9 cellular contexts compared by ENCODE assay signal in genomic region chr15:20645956-20646355, GRCh38.
A peak's percentile ranks its signal among the peaks of the same experiment; 100 is the strongest.
DNase-seq lines count a peak whose midpoint lies in the region; ATAC-seq and TF ChIP-seq lines count a peak whose summit lies in the region.
"Had no signal": no experiment of that assay in that cellular context is flagged by ENCODE, and none has a peak within 500 bp of the region (broad histone marks: within the 10 kb centered on the region; RNA-seq: fewer than 3 reads in every experiment).

No MANE protein-coding gene starts in this region.

- H3K4me2 ChIP-seq in osteoblast (ENCODE audit: insufficient read depth, low read length), result no peak overlapping the region

- TF ChIP-seq CTCF in osteoblast (IDR thresholded peaks at IDR 0.05; ENCODE audit: extremely low read depth, low read depth, low read length), result no peak
- no peak for TF ChIP-seq CTCF in type B pancreatic cell (conservative IDR thresholded peaks at IDR 0.05)

- no peaks in the 10 kb centered on the region for H3K36me3 ChIP-seq in osteoblast (ENCODE audit: insufficient read depth, low read length)
- H3K36me3 ChIP-seq: colonic mucosa had no signal

- H3K27ac ChIP-seq in osteoblast (ENCODE audit: low read depth, low read length), result no peak overlapping the region
- H3K27ac ChIP-seq: colonic mucosa had no signal

- no peaks in the 10 kb centered on the region for H3K4me1 Mint-ChIP-seq in activated T-cell treated with anti-CD3 and anti-CD28 coated beads, Interleukin-2, amount 50 U/mL, for 72 hours (ENCODE audit: low read depth)
- no peaks in the 10 kb centered on the region for H3K4me1 Mint-ChIP-seq in type B pancreatic cell (ENCODE audit: unreplicated experiment)

- no peaks in the 10 kb centered on the region for H3K36me3 Mint-ChIP-seq in activated T-cell treated with anti-CD3 and anti-CD28 coated beads, Interleukin-2, amount 50 U/mL, for 72 hours (ENCODE audit: insufficient read depth in 2 of 2)
- no peaks in the 10 kb centered on the region for H3K36me3 Mint-ChIP-seq in type B pancreatic cell

- H3K27me3 Mint-ChIP-seq in activated T-cell treated with anti-CD3 and anti-CD28 coated beads, Interleukin-2, amount 50 U/mL, for 72 hours (ENCODE audit: low read depth), result peaks cover 11% of the 10 kb centered on the region
- no peaks in the 10 kb centered on the region for H3K27me3 Mint-ChIP-seq in type B pancreatic cell

- ATAC-seq in GM18498 (IDR thresholded peaks at IDR 0.05; ENCODE audit: unreplicated experiment) (peak; percentile 50), HG02588 (IDR thresholded peaks at IDR 0.05; ENCODE audit: unreplicated experiment) (peak; percentile 54), HG02840 (IDR thresholded peaks at IDR 0.05; ENCODE audit: low FRiP score, unreplicated experiment) (no peak), HG03097 (IDR thresholded peaks at IDR 0.05; ENCODE audit: low FRiP score, unreplicated experiment) (no peak)
- ATAC-seq in activated T-cell treated with anti-CD3 and anti-CD28 coated beads, Interleukin-2, amount 50 U/mL, for 72 hours (replicated peaks in 1 of 2), result peak; percentile 66 to 81

- H3K9me3 Mint-ChIP-seq in activated T-cell treated with anti-CD3 and anti-CD28 coated beads, Interleukin-2, amount 50 U/mL, for 72 hours, result no peaks in the 10 kb centered on the region
- H3K9me3 Mint-ChIP-seq in type B pancreatic cell, result peaks cover 4% of the 10 kb centered on the region

- H2AFZ ChIP-seq in osteoblast (ENCODE audit: low read length), result no peak overlapping the region

- DNase-seq in activated T-cell treated with anti-CD3 and anti-CD28 coated beads, Interleukin-2, amount 50 U/mL, for 72 hours, result peak; percentile 22 to 33
- DNase-seq in osteoblast (ENCODE audit: insufficient read length, low spot score, missing footprints) (peak; percentile 52), type B pancreatic cell (ENCODE audit: extremely low spot score, unreplicated experiment) (no peak), cerebellar cortex (ENCODE audit: low spot score) (no peak)
- DNase-seq: colonic mucosa had no signal

- no peaks in the 10 kb centered on the region for H4K20me1 ChIP-seq in osteoblast (ENCODE audit: insufficient read depth, low read length)

- no peaks in the 10 kb centered on the region for H3K79me2 ChIP-seq in osteoblast (ENCODE audit: insufficient read depth, low read length)

- H3K27ac Mint-ChIP-seq in activated T-cell treated with anti-CD3 and anti-CD28 coated beads, Interleukin-2, amount 50 U/mL, for 72 hours, result no peak overlapping the region
- no peak overlapping the region for H3K27ac Mint-ChIP-seq in type B pancreatic cell

- H3K4me1 ChIP-seq in osteoblast (ENCODE audit: insufficient read depth, low read length), result no peaks in the 10 kb centered on the region
- H3K4me1 ChIP-seq: colonic mucosa had no signal

- no peak overlapping the region for H3K4me3 ChIP-seq in osteoblast (ENCODE audit: insufficient read depth, low read length)
- H3K4me3 ChIP-seq: colonic mucosa had no signal

- H3K27me3 ChIP-seq in osteoblast (ENCODE audit: insufficient read depth, low read length), result no peaks in the 10 kb centered on the region
- H3K27me3 ChIP-seq: colonic mucosa had no signal

- H3K9me3 ChIP-seq in osteoblast (ENCODE audit: low read depth, low read length), result peaks cover 7% of the 10 kb centered on the region
- H3K9me3 ChIP-seq: colonic mucosa had no signal

- H3K4me3 Mint-ChIP-seq in activated T-cell treated with anti-CD3 and anti-CD28 coated beads, Interleukin-2, amount 50 U/mL, for 72 hours, result no peak overlapping the region
- H3K4me3 Mint-ChIP-seq in type B pancreatic cell, result no peak overlapping the region

Comparison
In these comparisons a context has a peak if more than half of its experiments do, and no peak if none do; other contexts are left out.
1. ATAC-seq: peak in GM18498 (single experiment), HG02588 (single experiment) and activated T-cell treated with anti-CD3 and anti-CD28 coated beads, Interleukin-2, amount 50 U/mL, for 72 hours (2 of 2); none in HG02840 (single experiment) and HG03097 (single experiment).
2. DNase-seq: peak in activated T-cell treated with anti-CD3 and anti-CD28 coated beads, Interleukin-2, amount 50 U/mL, for 72 hours (2 of 2) and osteoblast (single experiment); none in type B pancreatic cell (single experiment) and cerebellar cortex (single experiment).